13 cellular contexts compared by ENCODE assay signal in genomic region chr6:130945401-130945919, GRCh38.
A peak's percentile ranks its signal among the peaks of the same experiment; 100 is the strongest.
DNase-seq lines count a peak whose midpoint lies in the region; ATAC-seq and TF ChIP-seq lines count a peak whose summit lies in the region.
"Had no signal": no experiment of that assay in that cellular context is flagged by ENCODE, and none has a peak within 500 bp of the region (broad histone marks: within the 10 kb centered on the region; RNA-seq: fewer than 3 reads in every experiment).

No MANE protein-coding gene starts in this region.

- no peaks in the 10 kb centered on the region for H3K4me1 Mint-ChIP-seq in activated T-helper 2 cell treated with anti-CD3 and anti-CD28 coated beads, Interferon-gamma antibody, Interleukin-2, Interleukin-4, amounts not matched to agents 10 μg/mL and 5 μg/mL and 100 μg/mL, durations not matched to agents 14 hours and 24 hours and 36 hours (ENCODE audit: low read depth)
- H3K4me1 Mint-ChIP-seq: natural killer cell had no signal

- H3K9me3 ChIP-seq in adipocyte (ENCODE audit: control insufficient read depth, low read length): no peaks in the 10 kb centered on the region
- no peaks in the 10 kb centered on the region for H3K9me3 ChIP-seq in upper lobe of left lung

- TF ChIP-seq CTCF in AG10803 (conservative IDR thresholded peaks at IDR 0.05; ENCODE audit: low read length) (no peak), upper lobe of left lung (IDR thresholded peaks at IDR 0.05) (no peak)

- no peaks in the 10 kb centered on the region for H3K27me3 ChIP-seq in adipocyte (replicated peaks; ENCODE audit: control insufficient read depth, insufficient read depth, low read length)
- H3K27me3 ChIP-seq in layer of hippocampus (ENCODE audit: control insufficient read depth, insufficient read depth, low read length): no peaks in the 10 kb centered on the region
- no peaks in the 10 kb centered on the region for H3K27me3 ChIP-seq in upper lobe of left lung

- no peaks in the 10 kb centered on the region for H3K9me3 Mint-ChIP-seq in activated T-helper 2 cell treated with anti-CD3 and anti-CD28 coated beads, Interferon-gamma antibody, Interleukin-2, Interleukin-4, amounts not matched to agents 10 μg/mL and 5 μg/mL and 100 μg/mL, durations not matched to agents 14 hours and 24 hours and 36 hours
- H3K9me3 Mint-ChIP-seq: natural killer cell had no signal

- H3K36me3 ChIP-seq in adipocyte (ENCODE audit: control insufficient read depth, insufficient read depth, low read length, severe bottlenecking) (no peaks in the 10 kb centered on the region), upper lobe of left lung (no peaks in the 10 kb centered on the region)

- no peaks in the 10 kb centered on the region for H3K36me3 Mint-ChIP-seq in activated T-helper 2 cell treated with anti-CD3 and anti-CD28 coated beads, Interferon-gamma antibody, Interleukin-2, Interleukin-4, amounts not matched to agents 10 μg/mL and 5 μg/mL and 100 μg/mL, durations not matched to agents 14 hours and 24 hours and 36 hours (ENCODE audit: low read depth)
- H3K36me3 Mint-ChIP-seq: natural killer cell had no signal

- DNase-seq in AG10803 (ENCODE audit: low read depth) (peak; percentile 56), adipocyte (ENCODE audit: low read depth) (peak; percentile 69), upper lobe of left lung (no peak)
- no peak for DNase-seq in activated T-helper 2 cell treated with anti-CD3 and anti-CD28 coated beads, Interferon-gamma antibody, Interleukin-2, Interleukin-4, amounts not matched to agents 10 μg/mL and 5 μg/mL and 100 μg/mL, durations not matched to agents 14 hours and 24 hours and 36 hours (ENCODE audit: low spot score)
- DNase-seq: activated CD4-positive, alpha-beta T cell treated with anti-CD3 and anti-CD28 coated beads for 48 hours; activated naive CD4-positive, alpha-beta T cell; Karpas-422; natural killer cell; stimulated activated naive CD8-positive, alpha-beta T cell treated with anti-CD3 and anti-CD28 coated beads, Interleukin-15, Interleukin-2, amounts not matched to agents 100 U/mL and 50 U/mL, for 24 hours had no signal

- no peak overlapping the region for H3K4me3 ChIP-seq in AG10803 (ENCODE audit: low read length)
- no peak overlapping the region for H3K4me3 ChIP-seq in adipocyte (ENCODE audit: low read length)
- H3K4me3 ChIP-seq in upper lobe of left lung: no peak overlapping the region

- TF ChIP-seq POLR2A in upper lobe of left lung (IDR thresholded peaks at IDR 0.05): no peak

- no peaks in the 10 kb centered on the region for H3K27me3 Mint-ChIP-seq in activated T-helper 2 cell treated with anti-CD3 and anti-CD28 coated beads, Interferon-gamma antibody, Interleukin-2, Interleukin-4, amounts not matched to agents 10 μg/mL and 5 μg/mL and 100 μg/mL, durations not matched to agents 14 hours and 24 hours and 36 hours (ENCODE audit: low read depth)

- H3K27ac ChIP-seq in layer of hippocampus (ENCODE audit: low read depth, low read length) (peak overlapping the region; percentile 86), upper lobe of left lung (peak overlapping the region in 2 of 4 donors; percentile 17 to 37)

- intact Hi-C loops in activated T-helper 2 cell treated with anti-CD3 and anti-CD28 coated beads, Interferon-gamma antibody, Interleukin-2, Interleukin-4, amounts not matched to agents 10 μg/mL and 5 μg/mL and 100 μg/mL, durations not matched to agents 14 hours and 24 hours and 36 hours (cut with micrococcal nuclease): no loop called here

- no peak overlapping the region for H3K4me3 Mint-ChIP-seq in activated T-helper 2 cell treated with anti-CD3 and anti-CD28 coated beads, Interferon-gamma antibody, Interleukin-2, Interleukin-4, amounts not matched to agents 10 μg/mL and 5 μg/mL and 100 μg/mL, durations not matched to agents 14 hours and 24 hours and 36 hours (ENCODE audit: low read depth)
- H3K4me3 Mint-ChIP-seq: natural killer cell had no signal

- H3K27ac Mint-ChIP-seq in activated T-helper 2 cell treated with anti-CD3 and anti-CD28 coated beads, Interferon-gamma antibody, Interleukin-2, Interleukin-4, amounts not matched to agents 10 μg/mL and 5 μg/mL and 100 μg/mL, durations not matched to agents 14 hours and 24 hours and 36 hours: no peak overlapping the region
- H3K27ac Mint-ChIP-seq: natural killer cell had no signal

- ATAC-seq in HG02610 (IDR thresholded peaks at IDR 0.05; ENCODE audit: unreplicated experiment) (peak; percentile 51), HG03432 (IDR thresholded peaks at IDR 0.05; ENCODE audit: unreplicated experiment) (no peak), HG03342 (IDR thresholded peaks at IDR 0.05; ENCODE audit: unreplicated experiment) (no peak), upper lobe of left lung (ENCODE audit: low FRiP score in 2 of 2) (no peak)
- ATAC-seq: natural killer cell; stimulated activated naive CD8-positive, alpha-beta T cell treated with anti-CD3 and anti-CD28 coated beads, Interleukin-15, Interleukin-2, amounts not matched to agents 100 U/mL and 50 U/mL, for 24 hours had no signal

- TF ChIP-seq EP300 in upper lobe of left lung (IDR thresholded peaks at IDR 0.05): no peak

- H3K4me1 ChIP-seq in adipocyte (ENCODE audit: control insufficient read depth, insufficient read depth, low read length) (peaks cover 34% of the 10 kb centered on the region), upper lobe of left lung (peaks cover 3 to 14% (median 7%) of the 10 kb centered on the region in 4 donors)

- no peak overlapping the region for H3K9ac ChIP-seq in adipocyte (ENCODE audit: low read length)

- 40 to 46% methylated on average over 4 of the region's 4 CpGs for WGBS in upper lobe of left lung, 2 donors

Comparison
In these comparisons a context has a peak if more than half of its experiments do, and no peak if none do; other contexts are left out.
1. DNase-seq: peak in AG10803 (single experiment) and adipocyte (single experiment); none in activated T-helper 2 cell treated with anti-CD3 and anti-CD28 coated beads, Interferon-gamma antibody, Interleukin-2, Interleukin-4, amounts not matched to agents 10 μg/mL and 5 μg/mL and 100 μg/mL, durations not matched to agents 14 hours and 24 hours and 36 hours (single experiment) and upper lobe of left lung (0 of 2).